Comparison of ENCODE assay signal across 19 cellular contexts in the genomic region with DNA sequence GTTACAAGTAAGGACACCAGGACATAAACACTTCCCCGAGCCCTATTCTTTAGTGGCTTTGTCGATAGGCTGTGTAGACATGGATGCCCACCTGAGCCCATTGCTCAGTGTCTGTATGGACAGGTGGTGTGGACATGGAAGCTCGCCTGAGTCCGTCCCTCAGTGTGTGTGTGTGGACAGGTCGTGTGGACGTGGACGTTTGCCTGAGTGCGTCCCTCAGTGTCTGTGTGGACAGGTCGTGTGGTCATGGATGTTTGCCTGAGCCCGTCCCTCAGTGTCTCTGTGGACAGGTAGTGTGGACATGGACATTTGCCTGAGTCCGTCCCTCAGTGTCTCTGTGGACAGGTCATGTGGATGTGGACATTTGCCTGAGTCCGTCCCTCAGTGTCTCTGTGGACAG. TPM values are rescaled to one million over a fixed set of nuclear protein-coding genes. Genes with fewer than 3 reads are reported as not detected.
DNase-seq lines count a peak whose midpoint lies in the region; ATAC-seq and TF ChIP-seq lines count a peak whose summit lies in the region.
"Had no signal": no experiment of that assay in that cellular context is flagged by ENCODE, and none has a peak within 500 bp of the region (broad histone marks: within the 10 kb centered on the region; RNA-seq: fewer than 3 reads in every experiment).

No MANE protein-coding gene starts in this region.

- WGBS in heart right ventricle, 2 donors = 92 to 96% methylated on average over 12 of the region's 12 CpGs
- 88% methylated on average over 10 of the region's 12 CpGs for WGBS in esophagus muscularis mucosa

- no peak for TF ChIP-seq POLR2A in esophagus muscularis mucosa (IDR thresholded peaks at IDR 0.05; ENCODE audit: low read depth)

- intact Hi-C loops in Right ventricle myocardium inferior (cut with DNase I) (loop anchor here (5.0 kb wide), 1 partner anchor 87 kb away; no protein-coding TSS in a partner anchor), heart right ventricle (cut with DNase I) (loop anchor here in 1 of 10 donors (5.0 kb wide), 1 partner anchor 77 kb away; the partner anchor contains the start of gene COL6A1), esophagus muscularis mucosa (cut with DNase I) (loop anchor here (5.0 kb wide), 1 partner anchor 37 kb away; no protein-coding TSS in a partner anchor), posterior vena cava (cut with DNase I) (no loop called here), left lung (cut with DNase I) (no loop called here)

- H3K36me3 ChIP-seq in heart right ventricle (no peaks in the 10 kb centered on the region), esophagus muscularis mucosa (no peaks in the 10 kb centered on the region), left lung (no peaks in the 10 kb centered on the region)
- H3K36me3 ChIP-seq: MG63, right lobe of liver had no signal

- H3K27ac ChIP-seq in heart right ventricle = no peak overlapping the region
- H3K27ac ChIP-seq in esophagus muscularis mucosa (replicated peaks in 1 of 4) = peak overlapping the region in 3 of 4 donors; percentile 94 to 99 (median 97)
- H3K27ac ChIP-seq in left lung = no peak overlapping the region
- H3K27ac ChIP-seq: right lobe of liver had no signal

- DNase-seq in Right ventricle myocardium inferior (ENCODE audit: missing footprints) = peak; percentile 22
- no peak for DNase-seq in heart right ventricle
- DNase-seq in esophagus muscularis mucosa (ENCODE audit: extremely low spot score) = no peak
- peak; percentile 44 for DNase-seq in posterior vena cava (ENCODE audit: low spot score)
- DNase-seq in left lung = no peak
- DNase-seq in stimulated activated CD4-positive, alpha-beta T cell treated with anti-CD3 and anti-CD28 coated beads, Interleukin-2, amount 100 ng/mL, for 24 hours = no peak
- DNase-seq in NCI-H1092 (lab: John Stamatoyannopoulos, UW) = no peak
- DNase-seq in HPDE6-E6E7 (ENCODE audit: extremely low spot score) = no peak
- DNase-seq: activated T-cell treated with anti-CD3 and anti-CD28 coated beads, Interleukin-2, amount 50 U/mL, for 72 hours; CD4-positive, alpha-beta memory T cell; DMS153; MG63; NCI-H2171 treated with DMSO at 0.1 percent for 48 hours; NCI-H69; occipital lobe; SHP77 treated with DMSO at 0.1 percent for 48 hours; stimulated activated naive CD8-positive, alpha-beta T cell treated with anti-CD3 and anti-CD28 coated beads, Interleukin-15, amount 100 ng/mL, for 72 hours had no signal

- H3K9me3 ChIP-seq in heart right ventricle = peaks cover 0 to 26% (median 0%) of the 10 kb centered on the region in 11 donors
- H3K9me3 ChIP-seq in esophagus muscularis mucosa = peaks cover 0 to 10% (median 3%) of the 10 kb centered on the region in 4 donors
- H3K9me3 ChIP-seq in left lung = peaks cover 0 to 11% of the 10 kb centered on the region in 2 donors
- H3K9me3 ChIP-seq: right lobe of liver had no signal

- H3K4me3 ChIP-seq in heart right ventricle = no peak overlapping the region
- no peak overlapping the region for H3K4me3 ChIP-seq in esophagus muscularis mucosa
- H3K4me3 ChIP-seq in left lung = no peak overlapping the region
- H3K4me3 ChIP-seq: MG63, right lobe of liver had no signal

- TF ChIP-seq CTCF in heart right ventricle (IDR thresholded peaks at IDR 0.05) (no peak), esophagus muscularis mucosa (IDR thresholded peaks at IDR 0.05) (no peak), left lung (IDR thresholded peaks at IDR 0.05) (no peak)

- TF ChIP-seq EP300 in esophagus muscularis mucosa (IDR thresholded peaks at IDR 0.05) = no peak

- H3K27me3 ChIP-seq in heart right ventricle (peaks cover 0 to 29% (median 0%) of the 10 kb centered on the region in 7 donors), esophagus muscularis mucosa (peaks cover 0 to 5% (median 0%) of the 10 kb centered on the region in 4 donors), left lung (peaks cover 0 to 72% of the 10 kb centered on the region in 2 donors)
- H3K27me3 ChIP-seq: MG63, right lobe of liver had no signal

- no peak for ATAC-seq in Right ventricle myocardium inferior
- ATAC-seq in heart right ventricle = no peak
- ATAC-seq in left lung = no peak
- ATAC-seq: activated T-cell treated with anti-CD3 and anti-CD28 coated beads, Interleukin-2, amount 50 U/mL, for 72 hours; esophagus mucosa; right lobe of liver; stimulated activated naive CD8-positive, alpha-beta T cell treated with anti-CD3 and anti-CD28 coated beads, Interleukin-15, amount 100 ng/mL, for 72 hours had no signal

- peaks cover 0 to 45% (median 28%) of the 10 kb centered on the region in 9 donors for H3K4me1 ChIP-seq in heart right ventricle
- peaks cover 35 to 58% (median 50%) of the 10 kb centered on the region in 4 donors for H3K4me1 ChIP-seq in esophagus muscularis mucosa
- peaks cover 0 to 3% of the 10 kb centered on the region in 2 donors for H3K4me1 ChIP-seq in left lung
- H3K4me1 ChIP-seq: right lobe of liver had no signal

RNA-seq across cellular contexts. Expression of gene COL6A2, which starts 38.7 kb away (rescaled TPM):
- total RNA-seq in Right ventricle myocardium inferior (254 TPM), heart right ventricle (100 to 1,000 TPM in 8 of 10 donors, 10 to 100 TPM in 2; 76.6 to 370 (median 119) TPM), esophagus muscularis mucosa (1,000 to 10,000 TPM in 2 of 4 donors, 100 to 1,000 TPM in 2; 942 to 1,525 (median 1,202) TPM), posterior vena cava (1,000 to 10,000 TPM; 1,504 to 1,642 TPM), left lung (100 to 1,000 TPM; 405 to 474 TPM)
- 100 to 1,000 TPM; 301 to 363 TPM for polyA plus RNA-seq in heart right ventricle

Comparison
In these comparisons a context has a peak if more than half of its experiments do, and no peak if none do; other contexts are left out.
1. DNase-seq: peak in Right ventricle myocardium inferior (single experiment) and posterior vena cava (single experiment); none in heart right ventricle (0 of 2), esophagus muscularis mucosa (single experiment), left lung (0 of 2), stimulated activated CD4-positive, alpha-beta T cell treated with anti-CD3 and anti-CD28 coated beads, Interleukin-2, amount 100 ng/mL, for 24 hours (0 of 2), NCI-H1092 (single experiment) and HPDE6-E6E7 (single experiment).
2. H3K27ac ChIP-seq: peak in esophagus muscularis mucosa (3 of 4); none in heart right ventricle (0 of 10) and left lung (0 of 2).
3. intact Hi-C loops: an anchor here in Right ventricle myocardium inferior (5.0 kb wide) and esophagus muscularis mucosa (5.0 kb wide); none called in posterior vena cava and left lung.